ENCODE assay signal across 11 cellular contexts in the genomic region with DNA sequence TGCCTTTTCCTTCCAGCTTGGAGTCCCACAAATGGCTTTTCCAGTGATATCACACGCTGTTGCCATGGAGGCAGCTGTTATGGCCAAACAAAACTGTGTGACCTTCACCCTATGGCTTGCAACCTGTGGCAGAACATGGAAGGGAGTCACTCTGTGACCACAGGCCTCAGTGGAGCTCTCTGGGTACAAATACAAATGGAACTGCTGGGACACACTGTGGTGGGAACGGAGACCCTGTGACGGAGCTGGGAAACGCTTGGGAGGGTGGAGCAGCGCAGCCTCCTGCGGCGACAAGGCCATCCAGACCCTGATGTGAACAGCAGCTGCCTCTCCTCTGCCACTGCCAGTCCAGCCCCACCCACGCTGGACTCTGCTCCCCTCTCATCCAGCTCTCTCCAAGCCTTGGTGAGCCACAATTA.
DNase-seq lines count a peak whose midpoint lies in the region; FAIRE-seq and TF ChIP-seq lines count a peak whose summit lies in the region.
"Had no signal": no experiment of that assay in that cellular context is flagged by ENCODE, and none has a peak within 500 bp of the region (broad histone marks: within the 10 kb centered on the region; RNA-seq: fewer than 3 reads in every experiment).

No MANE protein-coding gene starts in this region.

- 40 to 71% methylated on average over 1 to 7 of the region's 8 CpGs for WGBS in esophagus squamous epithelium, 2 donors
- WGBS in transverse colon (ENCODE audit: low coverage in 1 of 2), 2 donors: 42% methylated on average over 8 of the region's 8 CpGs; no CpG with 5 or more reads in 1 of the 2 donors

- TF ChIP-seq EP300 in transverse colon (IDR thresholded peaks at IDR 0.05; ENCODE audit: low read depth): no peak

- H3K4me1 ChIP-seq in esophagus squamous epithelium (peaks cover 0 to 17% (median 6%) of the 10 kb centered on the region in 3 donors), mucosa of stomach (ENCODE audit: control insufficient read depth, insufficient read depth, low read length) (peaks cover 19% of the 10 kb centered on the region), transverse colon (peaks cover 5 to 37% (median 29%) of the 10 kb centered on the region in 4 donors)
- H3K4me1 ChIP-seq: A549 had no signal

- H3K27me3 ChIP-seq in esophagus squamous epithelium: no peaks in the 10 kb centered on the region
- no peaks in the 10 kb centered on the region for H3K27me3 ChIP-seq in mucosa of stomach (ENCODE audit: control insufficient read depth, insufficient read depth, low read length)
- H3K27me3 ChIP-seq in transverse colon: no peaks in the 10 kb centered on the region

- TF ChIP-seq POLR2A in esophagus squamous epithelium (IDR thresholded peaks at IDR 0.05): no peak
- peak; percentile 58 for TF ChIP-seq POLR2A in transverse colon (IDR thresholded peaks at IDR 0.05)

- no peaks in the 10 kb centered on the region for H3K9me3 ChIP-seq in esophagus squamous epithelium
- no peaks in the 10 kb centered on the region for H3K9me3 ChIP-seq in mucosa of stomach (ENCODE audit: control insufficient read depth, low read length)
- H3K9me3 ChIP-seq in transverse colon: no peaks in the 10 kb centered on the region
- H3K9me3 ChIP-seq: A549 had no signal

- intact Hi-C loops in esophagus squamous epithelium (cut with DNase I): no loop called here
- intact Hi-C loops in transverse colon (cut with DNase I; ENCODE audit: low total_unique reads): no loop called here

- DNase-seq in NCI-H526 (lab: John Stamatoyannopoulos, UW): peak; percentile 54 to 69
- no peak for DNase-seq in NCI-H526 treated with DMSO at 0.1 percent for 48 hours (lab: John Stamatoyannopoulos, UW)
- no peak for DNase-seq in esophagus squamous epithelium (lab: John Stamatoyannopoulos, UW)
- peak; percentile 86 for DNase-seq in transverse colon
- no peak for DNase-seq in nucleus accumbens (lab: John Stamatoyannopoulos, UW)
- DNase-seq in HTR-8/SVneo (ENCODE audit: insufficient read length, low spot score): no peak
- no peak for DNase-seq in NCI-H2081 (lab: John Stamatoyannopoulos, UW)

- H3K4me3 ChIP-seq in esophagus squamous epithelium (no peak overlapping the region), mucosa of stomach (ENCODE audit: low read length) (no peak overlapping the region), transverse colon (no peak overlapping the region)
- H3K4me3 ChIP-seq: A549 had no signal

- H3K9ac ChIP-seq in mucosa of stomach (ENCODE audit: low read length): peak overlapping the region; percentile 15

- in situ Hi-C loops in transverse colon (cut with MboI; ENCODE audit: low pct_ligation_motif_present in 1 of 4, low pct_unique_long_range_greater_than_20kb in 1 of 4, low sequenced_read_pairs in 3 of 4): no loop called here

- H3K36me3 ChIP-seq in esophagus squamous epithelium (no peaks in the 10 kb centered on the region), mucosa of stomach (ENCODE audit: control insufficient read depth, insufficient read depth, low read length) (no peaks in the 10 kb centered on the region), transverse colon (no peaks in the 10 kb centered on the region)

- no peak for FAIRE-seq in HTR-8/SVneo (lab: Jason Lieb, UNC)
- FAIRE-seq: A549, astrocyte had no signal

- no peak for TF ChIP-seq CTCF in esophagus squamous epithelium (IDR thresholded peaks at IDR 0.05)
- TF ChIP-seq CTCF in transverse colon (IDR thresholded peaks at IDR 0.05): no peak

- H3K27ac ChIP-seq in esophagus squamous epithelium: peak overlapping the region in 3 of 4 donors; percentile 46 to 61 (median 60)
- H3K27ac ChIP-seq in transverse colon: peak overlapping the region; percentile 76 to 91 (median 82)
- H3K27ac ChIP-seq: A549, VCaP had no signal

Comparison
In these comparisons a context has a peak if more than half of its experiments do, and no peak if none do; other contexts are left out.
1. DNase-seq: peak in NCI-H526 (2 of 2) and transverse colon (single experiment); none in NCI-H526 treated with DMSO at 0.1 percent for 48 hours (single experiment), esophagus squamous epithelium (single experiment), nucleus accumbens (0 of 56), HTR-8/SVneo (single experiment) and NCI-H2081 (0 of 2).